In genomic region chr11:2968501-2968900, GRCh38 we compare ENCODE assay signal across 3 cellular contexts.
"Had no signal": no experiment of that assay in that cellular context is flagged by ENCODE, and none has a peak within 500 bp of the region (broad histone marks: within the 10 kb centered on the region; RNA-seq: fewer than 3 reads in every experiment).

No MANE protein-coding gene starts in this region.

- ATAC-seq: GM12878 had no signal

- DNase-seq: GDM1, GF-D8 had no signal

- H3K4me3 ChIP-seq: GM12878 had no signal
